Comparison of ENCODE assay signal across 2 cellular contexts in the genomic region with DNA sequence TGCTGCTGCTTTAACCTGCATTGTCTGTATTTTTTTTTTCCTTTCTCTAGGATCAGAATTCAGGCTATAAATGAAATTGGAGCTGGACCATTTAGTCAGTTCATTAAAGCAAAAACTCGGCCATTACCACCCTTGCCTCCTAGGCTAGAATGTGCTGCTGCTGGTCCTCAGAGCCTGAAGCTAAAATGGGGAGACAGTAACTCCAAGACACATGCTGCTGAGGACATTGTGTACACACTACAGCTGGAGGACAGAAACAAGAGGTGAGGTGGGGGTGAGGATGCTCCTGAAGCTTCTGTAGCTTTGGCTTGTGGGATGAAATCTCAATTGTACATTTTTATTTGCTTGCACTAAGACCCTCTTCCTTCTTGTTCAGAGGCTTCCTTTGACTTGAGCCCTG.
TF ChIP-seq lines count a peak whose summit lies in the region.

No MANE protein-coding gene starts in this region.

TF ChIP-seq in HepG2, 621 proteins besides CTCF, POLR2A, EP300 and RAD21 (continued from another document):
- no peak for TF ChIP-seq IRF1 (CRISPR knock-in tag; IDR thresholded peaks at IDR 0.05; ENCODE audit: low read depth)
- no peak for TF ChIP-seq SIX4 (CRISPR knock-in tag; IDR thresholded peaks at IDR 0.05)
- no peak for TF ChIP-seq SKIL (CRISPR knock-in tag; IDR thresholded peaks at IDR 0.05; ENCODE audit: borderline replicate concordance)
- no peak for TF ChIP-seq ZNF350 (CRISPR knock-in tag; IDR thresholded peaks at IDR 0.05; ENCODE audit: borderline replicate concordance, low read depth)
- TF ChIP-seq, protein P1, sequence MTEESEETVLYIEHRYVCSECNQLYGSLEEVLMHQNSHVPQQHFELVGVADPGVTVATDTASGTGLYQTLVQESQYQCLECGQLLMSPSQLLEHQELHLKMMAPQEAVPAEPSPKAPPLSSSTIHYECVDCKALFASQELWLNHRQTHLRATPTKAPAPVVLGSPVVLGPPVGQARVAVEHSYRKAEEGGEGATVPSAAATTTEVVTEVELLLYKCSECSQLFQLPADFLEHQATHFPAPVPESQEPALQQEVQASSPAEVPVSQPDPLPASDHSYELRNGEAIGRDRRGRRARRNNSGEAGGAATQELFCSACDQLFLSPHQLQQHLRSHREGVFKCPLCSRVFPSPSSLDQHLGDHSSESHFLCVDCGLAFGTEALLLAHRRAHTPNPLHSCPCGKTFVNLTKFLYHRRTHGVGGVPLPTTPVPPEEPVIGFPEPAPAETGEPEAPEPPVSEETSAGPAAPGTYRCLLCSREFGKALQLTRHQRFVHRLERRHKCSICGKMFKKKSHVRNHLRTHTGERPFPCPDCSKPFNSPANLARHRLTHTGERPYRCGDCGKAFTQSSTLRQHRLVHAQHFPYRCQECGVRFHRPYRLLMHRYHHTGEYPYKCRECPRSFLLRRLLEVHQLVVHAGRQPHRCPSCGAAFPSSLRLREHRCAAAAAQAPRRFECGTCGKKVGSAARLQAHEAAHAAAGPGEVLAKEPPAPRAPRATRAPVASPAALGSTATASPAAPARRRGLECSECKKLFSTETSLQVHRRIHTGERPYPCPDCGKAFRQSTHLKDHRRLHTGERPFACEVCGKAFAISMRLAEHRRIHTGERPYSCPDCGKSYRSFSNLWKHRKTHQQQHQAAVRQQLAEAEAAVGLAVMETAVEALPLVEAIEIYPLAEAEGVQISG (CRISPR knock-in tag; IDR thresholded peaks at IDR 0.05) = no peak
- TF ChIP-seq ZNF839 (CRISPR knock-in tag; IDR thresholded peaks at IDR 0.05; ENCODE audit: borderline replicate concordance) = no peak

TF ChIP-seq in GM23338, 12 proteins besides CTCF, POLR2A, EP300 and RAD21 (continued from another document):
- TF ChIP-seq, protein P2, sequence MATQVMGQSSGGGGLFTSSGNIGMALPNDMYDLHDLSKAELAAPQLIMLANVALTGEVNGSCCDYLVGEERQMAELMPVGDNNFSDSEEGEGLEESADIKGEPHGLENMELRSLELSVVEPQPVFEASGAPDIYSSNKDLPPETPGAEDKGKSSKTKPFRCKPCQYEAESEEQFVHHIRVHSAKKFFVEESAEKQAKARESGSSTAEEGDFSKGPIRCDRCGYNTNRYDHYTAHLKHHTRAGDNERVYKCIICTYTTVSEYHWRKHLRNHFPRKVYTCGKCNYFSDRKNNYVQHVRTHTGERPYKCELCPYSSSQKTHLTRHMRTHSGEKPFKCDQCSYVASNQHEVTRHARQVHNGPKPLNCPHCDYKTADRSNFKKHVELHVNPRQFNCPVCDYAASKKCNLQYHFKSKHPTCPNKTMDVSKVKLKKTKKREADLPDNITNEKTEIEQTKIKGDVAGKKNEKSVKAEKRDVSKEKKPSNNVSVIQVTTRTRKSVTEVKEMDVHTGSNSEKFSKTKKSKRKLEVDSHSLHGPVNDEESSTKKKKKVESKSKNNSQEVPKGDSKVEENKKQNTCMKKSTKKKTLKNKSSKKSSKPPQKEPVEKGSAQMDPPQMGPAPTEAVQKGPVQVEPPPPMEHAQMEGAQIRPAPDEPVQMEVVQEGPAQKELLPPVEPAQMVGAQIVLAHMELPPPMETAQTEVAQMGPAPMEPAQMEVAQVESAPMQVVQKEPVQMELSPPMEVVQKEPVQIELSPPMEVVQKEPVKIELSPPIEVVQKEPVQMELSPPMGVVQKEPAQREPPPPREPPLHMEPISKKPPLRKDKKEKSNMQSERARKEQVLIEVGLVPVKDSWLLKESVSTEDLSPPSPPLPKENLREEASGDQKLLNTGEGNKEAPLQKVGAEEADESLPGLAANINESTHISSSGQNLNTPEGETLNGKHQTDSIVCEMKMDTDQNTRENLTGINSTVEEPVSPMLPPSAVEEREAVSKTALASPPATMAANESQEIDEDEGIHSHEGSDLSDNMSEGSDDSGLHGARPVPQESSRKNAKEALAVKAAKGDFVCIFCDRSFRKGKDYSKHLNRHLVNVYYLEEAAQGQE (IDR thresholded peaks at IDR 0.05; ENCODE audit: unreplicated experiment) = no peak
- TF ChIP-seq, protein P3, sequence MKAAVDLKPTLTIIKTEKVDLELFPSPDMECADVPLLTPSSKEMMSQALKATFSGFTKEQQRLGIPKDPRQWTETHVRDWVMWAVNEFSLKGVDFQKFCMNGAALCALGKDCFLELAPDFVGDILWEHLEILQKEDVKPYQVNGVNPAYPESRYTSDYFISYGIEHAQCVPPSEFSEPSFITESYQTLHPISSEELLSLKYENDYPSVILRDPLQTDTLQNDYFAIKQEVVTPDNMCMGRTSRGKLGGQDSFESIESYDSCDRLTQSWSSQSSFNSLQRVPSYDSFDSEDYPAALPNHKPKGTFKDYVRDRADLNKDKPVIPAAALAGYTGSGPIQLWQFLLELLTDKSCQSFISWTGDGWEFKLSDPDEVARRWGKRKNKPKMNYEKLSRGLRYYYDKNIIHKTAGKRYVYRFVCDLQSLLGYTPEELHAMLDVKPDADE (IDR thresholded peaks at IDR 0.05) = no peak
